In the genomic region with DNA sequence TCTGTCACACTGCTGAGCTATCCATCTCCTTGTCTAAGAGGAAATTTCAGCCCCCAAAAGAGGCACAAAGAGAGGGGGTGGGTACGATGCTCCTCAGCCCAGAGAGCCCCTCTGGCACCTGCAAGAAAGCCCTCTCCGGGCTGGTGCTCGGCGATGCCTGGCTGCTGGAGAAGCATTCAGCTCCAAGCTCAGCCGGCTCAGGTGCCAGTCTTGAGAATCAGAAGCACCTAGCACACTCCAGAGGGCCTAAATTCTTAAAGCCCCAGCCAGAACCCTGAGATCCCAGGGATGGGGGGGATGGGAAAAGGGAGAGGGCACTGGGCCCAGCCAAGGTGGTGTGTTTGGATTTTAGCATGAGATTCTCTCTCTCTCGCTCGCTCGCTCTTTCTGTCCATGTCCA, we compare ENCODE assay signal across 25 cellular contexts. TPM values are rescaled to one million over a fixed set of nuclear protein-coding genes. Genes with fewer than 3 reads are reported as not detected.
"Had no signal": no experiment of that assay in that cellular context is flagged by ENCODE, and none has a peak within 500 bp of the region (broad histone marks: within the 10 kb centered on the region; RNA-seq: fewer than 3 reads in every experiment).

No MANE protein-coding gene starts in this region.

- H3K9me3 ChIP-seq: SK-N-SH had no signal

- H3K27ac Mint-ChIP-seq: activated B cell treated with CpG ODN at 0.5 μM for 24 hours; activated CD4-positive, alpha-beta T cell treated with anti-CD3 and anti-CD28 coated beads, Interleukin-2, amount 10 ng/mL, durations not matched to agents 24 days and 14 days; activated CD8-positive, alpha-beta memory T cell treated with anti-CD3 and anti-CD28 coated beads, Interleukin-2, amount 10 ng/mL, durations not matched to agents 7 days and 5 days; activated naive CD4-positive, alpha-beta T cell treated with anti-CD3 and anti-CD28 coated beads, Interleukin-2, amount 50 U/mL, for 24 hours; activated T-cell treated with anti-CD3 and anti-CD28 coated beads, Interleukin-2, amount 50 U/mL, for 24 hours; activated T-helper 1 cell treated with anti-CD3 and anti-CD28 coated beads, Interleukin-12 subunit alpha, Interleukin-12 subunit beta, Interleukin-2, Interleukin-4 antibody, amounts not matched to agents 30 ng/mL and 10 ng/mL and 1 ng/mL, durations not matched to agents 14 hours and 24 hours and 36 hours had no signal

- H3K4me2 ChIP-seq: SK-N-SH had no signal

- H3K36me3 Mint-ChIP-seq: activated CD8-positive, alpha-beta memory T cell treated with anti-CD3 and anti-CD28 coated beads, Interleukin-2, amount 10 ng/mL, durations not matched to agents 7 days and 5 days; activated naive CD4-positive, alpha-beta T cell treated with anti-CD3 and anti-CD28 coated beads, Interleukin-2, amount 50 U/mL, for 24 hours; IgD-negative memory B cell had no signal

- H3K9me2 ChIP-seq: SK-N-SH had no signal

- H3K9me3 Mint-ChIP-seq: activated B cell treated with CpG ODN at 0.5 μM for 24 hours; activated CD4-positive, alpha-beta T cell treated with anti-CD3 and anti-CD28 coated beads, Interleukin-2, amount 10 ng/mL, durations not matched to agents 24 days and 14 days; activated naive CD4-positive, alpha-beta T cell treated with anti-CD3 and anti-CD28 coated beads, Interleukin-2, amount 50 U/mL, for 24 hours; activated T-cell treated with anti-CD3 and anti-CD28 coated beads, Interleukin-2, amount 50 U/mL, for 24 hours; activated T-helper 1 cell treated with anti-CD3 and anti-CD28 coated beads, Interleukin-12 subunit alpha, Interleukin-12 subunit beta, Interleukin-2, Interleukin-4 antibody, amounts not matched to agents 30 ng/mL and 10 ng/mL and 1 ng/mL, durations not matched to agents 14 hours and 24 hours and 36 hours had no signal

- DNase-seq: activated B cell treated with CpG ODN at 0.5 μM for 24 hours; activated CD4-positive, alpha-beta T cell treated with anti-CD3 and anti-CD28 coated beads for 1 hour; activated CD4-positive, alpha-beta T cell treated with anti-CD3 and anti-CD28 coated beads, Interleukin-2, amount 10 ng/mL, durations not matched to agents 24 days and 14 days; activated CD4-positive, alpha-beta T cell treated with anti-CD3 and anti-CD28 coated beads, Interleukin-2, amount 50 U/mL, for 48 hours; activated CD8-positive, alpha-beta memory T cell treated with anti-CD3 and anti-CD28 coated beads, Interleukin-2, amount 10 ng/mL, durations not matched to agents 7 days and 5 days; activated effector memory CD4-positive, alpha-beta T cell treated with Interleukin-2 at 50 U/mL for 16 hours; activated naive CD4-positive, alpha-beta T cell; activated T-cell treated with anti-CD3 and anti-CD28 coated beads, Interleukin-2, amount 50 U/mL, for 24 hours; aorta; central memory CD4-positive, alpha-beta T cell; KG1; NCI-H1092; NCI-H1930; NCI-H774; RPMI8226; SK-N-SH; T-helper 1 cell had no signal

- H3K4me3 Mint-ChIP-seq: activated B cell treated with CpG ODN at 0.5 μM for 24 hours; activated CD4-positive, alpha-beta T cell treated with anti-CD3 and anti-CD28 coated beads, Interleukin-2, amount 10 ng/mL, durations not matched to agents 24 days and 14 days; activated CD8-positive, alpha-beta memory T cell treated with anti-CD3 and anti-CD28 coated beads, Interleukin-2, amount 10 ng/mL, durations not matched to agents 7 days and 5 days; activated naive CD4-positive, alpha-beta T cell treated with anti-CD3 and anti-CD28 coated beads, Interleukin-2, amount 50 U/mL, for 24 hours; activated T-cell treated with anti-CD3 and anti-CD28 coated beads, Interleukin-2, amount 50 U/mL, for 24 hours; activated T-helper 1 cell treated with anti-CD3 and anti-CD28 coated beads, Interleukin-12 subunit alpha, Interleukin-12 subunit beta, Interleukin-2, Interleukin-4 antibody, amounts not matched to agents 30 ng/mL and 10 ng/mL and 1 ng/mL, durations not matched to agents 14 hours and 24 hours and 36 hours had no signal

- ATAC-seq: activated CD8-positive, alpha-beta memory T cell treated with anti-CD3 and anti-CD28 coated beads, Interleukin-2, amount 10 ng/mL, durations not matched to agents 7 days and 5 days; Right ventricle myocardium inferior had no signal

- H3K9ac ChIP-seq: SK-N-SH had no signal

- FAIRE-seq: bronchial epithelial cell had no signal

- H3K4me1 Mint-ChIP-seq: activated CD4-positive, alpha-beta T cell treated with anti-CD3 and anti-CD28 coated beads, Interleukin-2, amount 10 ng/mL, durations not matched to agents 24 days and 14 days; activated CD8-positive, alpha-beta memory T cell treated with anti-CD3 and anti-CD28 coated beads, Interleukin-2, amount 10 ng/mL, durations not matched to agents 7 days and 5 days had no signal

RNA-seq across cellular contexts. Expression of gene GRIK3, which starts 2.9 kb away (rescaled TPM):
- total RNA-seq: activated CD4-positive, alpha-beta T cell treated with anti-CD3 and anti-CD28 coated beads, Interleukin-2, amount 10 ng/mL, durations not matched to agents 24 days and 14 days; activated CD8-positive, alpha-beta memory T cell treated with anti-CD3 and anti-CD28 coated beads, Interleukin-2, amount 10 ng/mL, durations not matched to agents 7 days and 5 days; activated T-helper 1 cell treated with anti-CD3 and anti-CD28 coated beads, Interleukin-12 subunit alpha, Interleukin-12 subunit beta, Interleukin-2, Interleukin-4 antibody, amounts not matched to agents 30 ng/mL and 10 ng/mL and 1 ng/mL, durations not matched to agents 14 hours and 24 hours and 36 hours; LHCN-M2; M059J; T-helper 2 cell treated with Interferon-gamma antibody and Interleukin-4, amounts not matched to agents 100 ng/mL and 5 ng/mL, for 36 hours had no signal
- polyA plus RNA-seq: aorta, SK-N-SH had no signal
